In genomic region chr2:2890901-2891300, GRCh38 we compare ENCODE assay signal across 17 cellular contexts.
A peak's percentile ranks its signal among the peaks of the same experiment; 100 is the strongest.
DNase-seq lines count a peak whose midpoint lies in the region; ATAC-seq, FAIRE-seq and TF ChIP-seq lines count a peak whose summit lies in the region.
"Had no signal": no experiment of that assay in that cellular context is flagged by ENCODE, and none has a peak within 500 bp of the region (broad histone marks: within the 10 kb centered on the region; RNA-seq: fewer than 3 reads in every experiment).

No MANE protein-coding gene starts in this region.

- no peak overlapping the region for H3K4me3 Mint-ChIP-seq in astrocyte (ENCODE audit: unreplicated experiment)
- H3K4me3 Mint-ChIP-seq in stimulated activated memory B cell treated with anti-CD40 and anti-IgM and Interleukin-4, amounts not matched to agents 10 μg/mL and 1 μg/mL and 100 μg/mL, for 72 hours: no peak overlapping the region
- H3K4me3 Mint-ChIP-seq: B cell; CD8-positive, alpha-beta T cell had no signal

- H4K20me1 ChIP-seq in astrocyte (ENCODE audit: insufficient read depth, low read length): no peaks in the 10 kb centered on the region
- H4K20me1 ChIP-seq: BLaER1 treated with 17β-estradiol and CSF1 and Interleukin-3, amounts not matched to agents 10 nM and 100 nM had no signal

- peaks cover 25% of the 10 kb centered on the region for H3K27me3 Mint-ChIP-seq in astrocyte (ENCODE audit: low read depth, unreplicated experiment)
- no peaks in the 10 kb centered on the region for H3K27me3 Mint-ChIP-seq in stimulated activated memory B cell treated with anti-CD40 and anti-IgM and Interleukin-4, amounts not matched to agents 10 μg/mL and 1 μg/mL and 100 μg/mL, for 72 hours

- WGBS in gastroesophageal sphincter (ENCODE audit: low coverage in 1 of 2), 2 donors: 58 to 65% methylated on average over 4 of the region's 6 CpGs

- no peak overlapping the region for H3K4me3 ChIP-seq in astrocyte (ENCODE audit: insufficient read depth, low read depth, low read length)
- H3K4me3 ChIP-seq in gastroesophageal sphincter: no peak overlapping the region
- H3K4me3 ChIP-seq: BLaER1 treated with 17β-estradiol and CSF1 and Interleukin-3, amounts not matched to agents 10 nM and 100 nM had no signal

- H3K27me3 ChIP-seq in astrocyte (ENCODE audit: insufficient read depth, low read length) (no peaks in the 10 kb centered on the region), gastroesophageal sphincter (peaks cover 4% of the 10 kb centered on the region)
- H3K27me3 ChIP-seq: BLaER1 treated with 17β-estradiol and CSF1 and Interleukin-3, amounts not matched to agents 10 nM and 100 nM had no signal

- H3K9me3 ChIP-seq in astrocyte (ENCODE audit: insufficient read depth, low read depth, low read length) (peaks cover 18% of the 10 kb centered on the region), gastroesophageal sphincter (no peaks in the 10 kb centered on the region)
- H3K9me3 ChIP-seq: BLaER1 treated with 17β-estradiol and CSF1 and Interleukin-3, amounts not matched to agents 10 nM and 100 nM had no signal

- H3K36me3 Mint-ChIP-seq in astrocyte (ENCODE audit: low read depth, unreplicated experiment): no peaks in the 10 kb centered on the region
- H3K36me3 Mint-ChIP-seq in stimulated activated memory B cell treated with anti-CD40 and anti-IgM and Interleukin-4, amounts not matched to agents 10 μg/mL and 1 μg/mL and 100 μg/mL, for 72 hours: no peaks in the 10 kb centered on the region
- H3K36me3 Mint-ChIP-seq: CD8-positive, alpha-beta T cell had no signal

- TF ChIP-seq POLR2A in gastroesophageal sphincter (IDR thresholded peaks at IDR 0.05): no peak

- H3K9ac ChIP-seq in astrocyte (ENCODE audit: low read length): no peak overlapping the region
- H3K9ac ChIP-seq: BLaER1 treated with 17β-estradiol and CSF1 and Interleukin-3, amounts not matched to agents 10 nM and 100 nM had no signal

- H3K4me1 ChIP-seq in astrocyte (ENCODE audit: insufficient read depth, low read length) (no peaks in the 10 kb centered on the region), gastroesophageal sphincter (no peaks in the 10 kb centered on the region)
- H3K4me1 ChIP-seq: BLaER1 treated with 17β-estradiol and CSF1 and Interleukin-3, amounts not matched to agents 10 nM and 100 nM had no signal

- H3K36me3 ChIP-seq in astrocyte (ENCODE audit: insufficient read depth, low read length) (no peaks in the 10 kb centered on the region), gastroesophageal sphincter (no peaks in the 10 kb centered on the region)
- H3K36me3 ChIP-seq: BLaER1 treated with 17β-estradiol and CSF1 and Interleukin-3, amounts not matched to agents 10 nM and 100 nM had no signal

- TF ChIP-seq EP300 in gastroesophageal sphincter (IDR thresholded peaks at IDR 0.05): no peak

- no peaks in the 10 kb centered on the region for H3K79me2 ChIP-seq in astrocyte (ENCODE audit: insufficient read depth, low read length)

- no peak overlapping the region for H2AFZ ChIP-seq in astrocyte (ENCODE audit: low read depth, low read length)

- H3K9me3 Mint-ChIP-seq in astrocyte (ENCODE audit: unreplicated experiment): no peaks in the 10 kb centered on the region
- no peaks in the 10 kb centered on the region for H3K9me3 Mint-ChIP-seq in stimulated activated memory B cell treated with anti-CD40 and anti-IgM and Interleukin-4, amounts not matched to agents 10 μg/mL and 1 μg/mL and 100 μg/mL, for 72 hours
- H3K9me3 Mint-ChIP-seq: CD8-positive, alpha-beta T cell had no signal

- no peak overlapping the region for H3K4me2 ChIP-seq in astrocyte (ENCODE audit: low read length)
- H3K4me2 ChIP-seq: BLaER1 treated with 17β-estradiol and CSF1 and Interleukin-3, amounts not matched to agents 10 nM and 100 nM had no signal

- DNase-seq in activated effector memory CD4-positive, alpha-beta T cell treated with anti-CD3 and anti-CD28 coated beads, Interleukin-2, amount 50 U/mL, for 16 hours: peak; percentile 21
- no peak for DNase-seq in activated effector memory CD4-positive, alpha-beta T cell treated with Interleukin-2 at 50 U/mL for 16 hours
- DNase-seq in astrocyte (ENCODE audit: low read depth) (no peak), SHP77 (lab: John Stamatoyannopoulos, UW) (no peak)
- DNase-seq: Calu3, GF-D8, HCEC 1CT, IMR-90 had no signal

- H3K27ac ChIP-seq in astrocyte (ENCODE audit: low read depth, low read length) (no peak overlapping the region), gastroesophageal sphincter (no peak overlapping the region)
- H3K27ac ChIP-seq: BLaER1 treated with 17β-estradiol and CSF1 and Interleukin-3, amounts not matched to agents 10 nM and 100 nM had no signal

- peak overlapping the region; percentile 55 for H3K27ac Mint-ChIP-seq in astrocyte (ENCODE audit: unreplicated experiment)
- no peak overlapping the region for H3K27ac Mint-ChIP-seq in stimulated activated memory B cell treated with anti-CD40 and anti-IgM and Interleukin-4, amounts not matched to agents 10 μg/mL and 1 μg/mL and 100 μg/mL, for 72 hours
- H3K27ac Mint-ChIP-seq: B cell; CD8-positive, alpha-beta T cell had no signal

- TF ChIP-seq CTCF in astrocyte (IDR thresholded peaks at IDR 0.05; ENCODE audit: insufficient read depth, low read depth, low read length) (no peak), gastroesophageal sphincter (IDR thresholded peaks at IDR 0.05) (no peak)

- ATAC-seq in gastroesophageal sphincter: peak; percentile 48
- ATAC-seq in stimulated activated memory B cell treated with anti-CD40 and anti-IgM and Interleukin-4, amounts not matched to agents 10 μg/mL and 1 μg/mL and 100 μg/mL, for 72 hours: peak; percentile 14
- no peak for ATAC-seq in GM18520 (IDR thresholded peaks at IDR 0.05; ENCODE audit: unreplicated experiment)
- ATAC-seq: CD8-positive, alpha-beta T cell had no signal

- no peaks in the 10 kb centered on the region for H3K4me1 Mint-ChIP-seq in astrocyte (ENCODE audit: low read depth, unreplicated experiment)
- no peaks in the 10 kb centered on the region for H3K4me1 Mint-ChIP-seq in stimulated activated memory B cell treated with anti-CD40 and anti-IgM and Interleukin-4, amounts not matched to agents 10 μg/mL and 1 μg/mL and 100 μg/mL, for 72 hours
- H3K4me1 Mint-ChIP-seq: B cell had no signal

- FAIRE-seq in astrocyte (lab: Jason Lieb, UNC): no peak
- FAIRE-seq: GM19239, H1, HTR-8/SVneo had no signal
